1 cellular context compared by ENCODE assay signal in the genomic region with DNA sequence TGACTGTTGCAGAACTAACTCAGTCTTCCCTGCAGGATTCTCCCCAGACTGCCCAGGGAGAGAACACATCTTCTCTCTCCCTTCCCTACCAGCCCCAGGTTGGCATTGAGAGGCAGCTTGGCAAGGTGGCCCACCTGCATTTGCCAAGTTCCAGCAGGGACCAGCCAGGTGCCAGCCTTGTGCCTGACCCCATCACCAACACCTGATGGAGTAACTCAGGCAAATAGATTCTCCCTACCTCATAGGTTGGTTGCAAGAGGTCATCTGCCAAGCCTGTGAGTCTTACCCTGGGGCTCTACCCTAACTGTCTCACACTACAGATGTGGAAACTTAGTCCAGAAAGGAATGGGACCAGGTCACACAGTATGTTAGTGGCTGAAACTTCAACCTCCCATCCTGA.
TF ChIP-seq lines count a peak whose summit lies in the region.

No MANE protein-coding gene starts in this region.

TF ChIP-seq in HepG2, 621 proteins besides CTCF, POLR2A, EP300 and RAD21:
- TF ChIP-seq ZBTB1 (CRISPR knock-in tag; IDR thresholded peaks at IDR 0.05; ENCODE audit: borderline replicate concordance) (no peak), HDAC2 (CRISPR knock-in tag; IDR thresholded peaks at IDR 0.05) (no peak), SAFB2 (CRISPR knock-in tag; IDR thresholded peaks at IDR 0.05; ENCODE audit: borderline replicate concordance, low read depth) (no peak), GATAD2A (CRISPR knock-in tag; IDR thresholded peaks at IDR 0.05) (no peak), U2AF1 (optimal IDR thresholded peaks at IDR 0.05; ENCODE audit: low read depth, low read length) (no peak), NCOA5 (CRISPR knock-in tag; IDR thresholded peaks at IDR 0.05) (no peak)
- TF ChIP-seq, protein P1, sequence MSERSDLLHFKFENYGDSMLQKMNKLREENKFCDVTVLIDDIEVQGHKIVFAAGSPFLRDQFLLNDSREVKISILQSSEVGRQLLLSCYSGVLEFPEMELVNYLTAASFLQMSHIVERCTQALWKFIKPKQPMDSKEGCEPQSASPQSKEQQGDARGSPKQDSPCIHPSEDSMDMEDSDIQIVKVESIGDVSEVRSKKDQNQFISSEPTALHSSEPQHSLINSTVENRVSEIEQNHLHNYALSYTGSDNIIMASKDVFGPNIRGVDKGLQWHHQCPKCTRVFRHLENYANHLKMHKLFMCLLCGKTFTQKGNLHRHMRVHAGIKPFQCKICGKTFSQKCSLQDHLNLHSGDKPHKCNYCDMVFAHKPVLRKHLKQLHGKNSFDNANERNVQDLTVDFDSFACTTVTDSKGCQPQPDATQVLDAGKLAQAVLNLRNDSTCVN (CRISPR knock-in tag; IDR thresholded peaks at IDR 0.05; ENCODE audit: borderline replicate concordance), result no peak
- TF ChIP-seq, protein P2, sequence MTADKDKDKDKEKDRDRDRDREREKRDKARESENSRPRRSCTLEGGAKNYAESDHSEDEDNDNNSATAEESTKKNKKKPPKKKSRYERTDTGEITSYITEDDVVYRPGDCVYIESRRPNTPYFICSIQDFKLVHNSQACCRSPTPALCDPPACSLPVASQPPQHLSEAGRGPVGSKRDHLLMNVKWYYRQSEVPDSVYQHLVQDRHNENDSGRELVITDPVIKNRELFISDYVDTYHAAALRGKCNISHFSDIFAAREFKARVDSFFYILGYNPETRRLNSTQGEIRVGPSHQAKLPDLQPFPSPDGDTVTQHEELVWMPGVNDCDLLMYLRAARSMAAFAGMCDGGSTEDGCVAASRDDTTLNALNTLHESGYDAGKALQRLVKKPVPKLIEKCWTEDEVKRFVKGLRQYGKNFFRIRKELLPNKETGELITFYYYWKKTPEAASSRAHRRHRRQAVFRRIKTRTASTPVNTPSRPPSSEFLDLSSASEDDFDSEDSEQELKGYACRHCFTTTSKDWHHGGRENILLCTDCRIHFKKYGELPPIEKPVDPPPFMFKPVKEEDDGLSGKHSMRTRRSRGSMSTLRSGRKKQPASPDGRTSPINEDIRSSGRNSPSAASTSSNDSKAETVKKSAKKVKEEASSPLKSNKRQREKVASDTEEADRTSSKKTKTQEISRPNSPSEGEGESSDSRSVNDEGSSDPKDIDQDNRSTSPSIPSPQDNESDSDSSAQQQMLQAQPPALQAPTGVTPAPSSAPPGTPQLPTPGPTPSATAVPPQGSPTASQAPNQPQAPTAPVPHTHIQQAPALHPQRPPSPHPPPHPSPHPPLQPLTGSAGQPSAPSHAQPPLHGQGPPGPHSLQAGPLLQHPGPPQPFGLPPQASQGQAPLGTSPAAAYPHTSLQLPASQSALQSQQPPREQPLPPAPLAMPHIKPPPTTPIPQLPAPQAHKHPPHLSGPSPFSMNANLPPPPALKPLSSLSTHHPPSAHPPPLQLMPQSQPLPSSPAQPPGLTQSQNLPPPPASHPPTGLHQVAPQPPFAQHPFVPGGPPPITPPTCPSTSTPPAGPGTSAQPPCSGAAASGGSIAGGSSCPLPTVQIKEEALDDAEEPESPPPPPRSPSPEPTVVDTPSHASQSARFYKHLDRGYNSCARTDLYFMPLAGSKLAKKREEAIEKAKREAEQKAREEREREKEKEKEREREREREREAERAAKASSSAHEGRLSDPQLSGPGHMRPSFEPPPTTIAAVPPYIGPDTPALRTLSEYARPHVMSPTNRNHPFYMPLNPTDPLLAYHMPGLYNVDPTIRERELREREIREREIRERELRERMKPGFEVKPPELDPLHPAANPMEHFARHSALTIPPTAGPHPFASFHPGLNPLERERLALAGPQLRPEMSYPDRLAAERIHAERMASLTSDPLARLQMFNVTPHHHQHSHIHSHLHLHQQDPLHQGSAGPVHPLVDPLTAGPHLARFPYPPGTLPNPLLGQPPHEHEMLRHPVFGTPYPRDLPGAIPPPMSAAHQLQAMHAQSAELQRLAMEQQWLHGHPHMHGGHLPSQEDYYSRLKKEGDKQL (CRISPR knock-in tag; IDR thresholded peaks at IDR 0.05; ENCODE audit: low read depth), result no peak
- TF ChIP-seq, protein P3, sequence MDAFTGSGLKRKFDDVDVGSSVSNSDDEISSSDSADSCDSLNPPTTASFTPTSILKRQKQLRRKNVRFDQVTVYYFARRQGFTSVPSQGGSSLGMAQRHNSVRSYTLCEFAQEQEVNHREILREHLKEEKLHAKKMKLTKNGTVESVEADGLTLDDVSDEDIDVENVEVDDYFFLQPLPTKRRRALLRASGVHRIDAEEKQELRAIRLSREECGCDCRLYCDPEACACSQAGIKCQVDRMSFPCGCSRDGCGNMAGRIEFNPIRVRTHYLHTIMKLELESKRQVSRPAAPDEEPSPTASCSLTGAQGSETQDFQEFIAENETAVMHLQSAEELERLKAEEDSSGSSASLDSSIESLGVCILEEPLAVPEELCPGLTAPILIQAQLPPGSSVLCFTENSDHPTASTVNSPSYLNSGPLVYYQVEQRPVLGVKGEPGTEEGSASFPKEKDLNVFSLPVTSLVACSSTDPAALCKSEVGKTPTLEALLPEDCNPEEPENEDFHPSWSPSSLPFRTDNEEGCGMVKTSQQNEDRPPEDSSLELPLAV (CRISPR knock-in tag; conservative IDR thresholded peaks at IDR 0.05; ENCODE audit: low read depth), result no peak
- TF ChIP-seq, protein P4, sequence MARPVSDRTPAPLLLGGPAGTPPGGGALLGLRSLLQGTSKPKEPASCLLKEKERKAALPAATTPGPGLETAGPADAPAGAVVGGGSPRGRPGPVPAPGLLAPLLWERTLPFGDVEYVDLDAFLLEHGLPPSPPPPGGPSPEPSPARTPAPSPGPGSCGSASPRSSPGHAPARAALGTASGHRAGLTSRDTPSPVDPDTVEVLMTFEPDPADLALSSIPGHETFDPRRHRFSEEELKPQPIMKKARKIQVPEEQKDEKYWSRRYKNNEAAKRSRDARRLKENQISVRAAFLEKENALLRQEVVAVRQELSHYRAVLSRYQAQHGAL (CRISPR knock-in tag; IDR thresholded peaks at IDR 0.05; ENCODE audit: not compliant biosample characterization), result no peak
